In the genomic region with DNA sequence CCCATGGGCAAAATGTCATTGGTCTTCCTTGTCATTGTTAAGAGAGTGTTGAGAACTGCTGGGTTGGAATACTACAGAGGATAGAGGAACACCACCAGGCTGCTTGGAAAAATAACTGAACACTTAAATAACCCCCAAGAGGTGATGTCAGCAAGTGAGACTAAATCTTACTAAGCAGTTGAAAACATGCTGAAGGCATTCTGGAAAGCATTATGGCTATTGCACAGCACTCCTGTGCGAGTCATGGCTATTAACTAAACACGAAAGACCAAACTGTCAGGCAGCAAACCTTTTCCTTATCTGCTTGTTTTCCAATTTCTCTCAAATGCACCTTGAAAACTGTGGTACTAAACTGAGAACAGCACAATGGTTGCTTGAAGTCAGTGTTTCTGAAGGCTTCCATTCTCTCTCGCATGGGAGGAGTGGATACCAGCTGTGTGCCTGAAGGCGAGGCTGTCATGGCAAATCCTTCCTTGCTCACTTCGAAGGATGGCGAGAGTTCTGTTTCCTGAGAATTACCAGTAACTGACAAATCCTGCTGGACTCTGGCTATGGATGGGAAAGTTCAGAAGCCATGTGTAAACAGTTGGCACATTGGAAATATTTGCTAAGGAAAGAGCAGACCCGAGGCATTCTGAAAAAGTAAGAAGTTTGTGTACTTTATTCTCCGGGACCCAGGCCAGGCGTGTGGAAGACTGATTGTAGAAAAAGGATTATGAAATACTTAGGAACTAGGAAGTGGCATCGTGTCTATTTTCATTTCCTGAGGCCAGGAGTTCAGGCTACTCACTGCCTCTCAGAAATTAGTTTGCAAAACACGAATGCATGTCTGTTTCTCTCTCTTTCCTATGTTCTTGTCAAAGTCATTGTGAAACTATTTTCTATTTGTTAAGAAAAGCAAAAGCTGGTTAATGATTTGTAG, we compare ENCODE assay signal across 8 cellular contexts.
DNase-seq lines count a peak whose midpoint lies in the region; ATAC-seq, FAIRE-seq and TF ChIP-seq lines count a peak whose summit lies in the region.

No MANE protein-coding gene starts in this region.

- peak overlapping the region; percentile 93 for H3K4me2 ChIP-seq in fibroblast of lung (ENCODE audit: extremely low read depth, insufficient read depth, low read length)

- H3K4me3 Mint-ChIP-seq in progenitor cell of endocrine pancreas (ENCODE audit: low read depth) (no peak overlapping the region), T-helper 17 cell (no peak overlapping the region)

- H3K9ac ChIP-seq in fibroblast of lung (ENCODE audit: insufficient read depth, low read length) = no peak overlapping the region

- H4K20me1 ChIP-seq in fibroblast of lung (ENCODE audit: control insufficient read depth, extremely low read depth, insufficient read depth, low read length) = no peaks in the 10 kb centered on the region

- peak overlapping the region; percentile 69 for H2AFZ ChIP-seq in fibroblast of lung (ENCODE audit: low read length)

- no peaks in the 10 kb centered on the region for H3K9me3 Mint-ChIP-seq in progenitor cell of endocrine pancreas (ENCODE audit: low read depth)

- H3K36me3 Mint-ChIP-seq in progenitor cell of endocrine pancreas (ENCODE audit: insufficient read depth) (no peaks in the 10 kb centered on the region), T-helper 17 cell (ENCODE audit: low read depth) (no peaks in the 10 kb centered on the region)

- peak overlapping the region; percentile 73 for H3K27ac Mint-ChIP-seq in progenitor cell of endocrine pancreas
- no peak overlapping the region for H3K27ac Mint-ChIP-seq in T-helper 17 cell

- no peaks in the 10 kb centered on the region for H3K27me3 ChIP-seq in fibroblast of lung (ENCODE audit: control insufficient read depth, insufficient read depth, low read length)

- TF ChIP-seq CTCF in fibroblast of lung (conservative IDR thresholded peaks at IDR 0.05 in 1 of 2, IDR thresholded peaks at IDR 0.05 in 1 of 2; ENCODE audit: low read depth in 1 of 2, low read length in 2 of 2) (no peak), progenitor cell of endocrine pancreas (IDR thresholded peaks at IDR 0.05; ENCODE audit: unreplicated experiment) (no peak)

- H3K9me3 ChIP-seq in fibroblast of lung (ENCODE audit: control insufficient read depth, insufficient read depth, low read depth, low read length) = no peaks in the 10 kb centered on the region
- no peaks in the 10 kb centered on the region for H3K9me3 ChIP-seq in T-helper 17 cell (ENCODE audit: control insufficient read depth, low read length, poor library complexity, severe bottlenecking)

- ATAC-seq in HG02852 (IDR thresholded peaks at IDR 0.05; ENCODE audit: unreplicated experiment) = no peak
- ATAC-seq in T-helper 17 cell = no peak

- H3K4me1 Mint-ChIP-seq in progenitor cell of endocrine pancreas (ENCODE audit: low read depth) (peaks cover 6% of the 10 kb centered on the region), T-helper 17 cell (no peaks in the 10 kb centered on the region)

- H3K36me3 ChIP-seq in fibroblast of lung (ENCODE audit: control insufficient read depth, insufficient read depth, low read length) = no peaks in the 10 kb centered on the region

- DNase-seq in GM18507 (ENCODE audit: extremely low spot score, insufficient read length, low read depth) = no peak
- peak; percentile 47 for DNase-seq in LHCN-M2 (ENCODE audit: low read depth)
- peak; percentile 33 to 92 for DNase-seq in fibroblast of lung (ENCODE audit: low read depth in 2 of 2)
- DNase-seq in progenitor cell of endocrine pancreas (ENCODE audit: low spot score, unreplicated experiment) = no peak
- no peak for DNase-seq in midbrain (lab: John Stamatoyannopoulos, UW)
- no peak for DNase-seq in T-helper 17 cell
- DNase-seq in NCI-H526 (lab: John Stamatoyannopoulos, UW) = no peak

- no peaks in the 10 kb centered on the region for H3K27me3 Mint-ChIP-seq in progenitor cell of endocrine pancreas
- H3K27me3 Mint-ChIP-seq in T-helper 17 cell = peaks cover 12% of the 10 kb centered on the region

- H3K4me3 ChIP-seq in fibroblast of lung (replicated peaks in 1 of 4; ENCODE audit: control extremely low read depth in 1 of 4, insufficient read depth in 1 of 4, low read depth in 3 of 4, low read length in 4 of 4) = peak overlapping the region; percentile 1 to 24 (median 17)

- FAIRE-seq in GM18507 (lab: Jason Lieb, UNC) = peak; percentile 38

- no peaks in the 10 kb centered on the region for H3K79me2 ChIP-seq in fibroblast of lung (ENCODE audit: control insufficient read depth, insufficient read depth, low read length)

- H3K4me1 ChIP-seq in fibroblast of lung (ENCODE audit: control insufficient read depth, extremely low read depth, insufficient read depth, low read length) = peaks cover 5% of the 10 kb centered on the region

- peak overlapping the region; percentile 81 for H3K27ac ChIP-seq in fibroblast of lung (ENCODE audit: insufficient read depth, low read length)

Comparison
In these comparisons a context has a peak if more than half of its experiments do, and no peak if none do; other contexts are left out.
1. DNase-seq: peak in LHCN-M2 (single experiment) and fibroblast of lung (2 of 2); none in GM18507 (single experiment), progenitor cell of endocrine pancreas (single experiment), midbrain (single experiment), T-helper 17 cell (0 of 3) and NCI-H526 (0 of 2).